22 cellular contexts compared by ENCODE assay signal in genomic region chr11:64275031-64275800, GRCh38. TPM values are rescaled to one million over a fixed set of nuclear protein-coding genes. Genes with fewer than 3 reads are reported as not detected.
"Had no signal": no experiment of that assay in that cellular context is flagged by ENCODE, and none has a peak within 500 bp of the region (broad histone marks: within the 10 kb centered on the region; RNA-seq: fewer than 3 reads in every experiment).

No MANE protein-coding gene starts in this region.

- H3K27me3 Mint-ChIP-seq: activated CD4-positive, alpha-beta T cell treated with anti-CD3 and anti-CD28 coated beads, Interleukin-2, amount 10 ng/mL, durations not matched to agents 24 days and 14 days; activated CD8-positive, alpha-beta T cell treated with anti-CD3 and anti-CD28 coated beads for 36 hours; activated naive CD4-positive, alpha-beta T cell treated with anti-CD3 and anti-CD28 coated beads, Interleukin-2, amount 10 ng/mL, durations not matched to agents 7 days and 5 days; progenitor cell of endocrine pancreas; stimulated activated naive CD8-positive, alpha-beta T cell treated with anti-CD3 and anti-CD28 coated beads, Interleukin-15, amount 100 ng/mL, for 72 hours had no signal

- H3K27me3 ChIP-seq: ascending aorta, gastrocnemius medialis, heart left ventricle, right atrium auricular region, upper lobe of left lung had no signal

- H3K27ac Mint-ChIP-seq: activated CD4-positive, alpha-beta T cell treated with anti-CD3 and anti-CD28 coated beads, Interleukin-2, amount 10 ng/mL, durations not matched to agents 24 days and 14 days; activated CD8-positive, alpha-beta T cell treated with anti-CD3 and anti-CD28 coated beads for 36 hours; activated naive CD4-positive, alpha-beta T cell treated with anti-CD3 and anti-CD28 coated beads, Interleukin-2, amount 10 ng/mL, durations not matched to agents 7 days and 5 days; nephron; progenitor cell of endocrine pancreas; stimulated activated naive CD8-positive, alpha-beta T cell treated with anti-CD3 and anti-CD28 coated beads, Interleukin-15, amount 100 ng/mL, for 72 hours had no signal

- H3K4me3 Mint-ChIP-seq: activated CD4-positive, alpha-beta T cell treated with anti-CD3 and anti-CD28 coated beads, Interleukin-2, amount 10 ng/mL, durations not matched to agents 24 days and 14 days; activated CD8-positive, alpha-beta T cell treated with anti-CD3 and anti-CD28 coated beads for 36 hours; activated naive CD4-positive, alpha-beta T cell treated with anti-CD3 and anti-CD28 coated beads, Interleukin-2, amount 10 ng/mL, durations not matched to agents 7 days and 5 days; nephron; stimulated activated naive CD8-positive, alpha-beta T cell treated with anti-CD3 and anti-CD28 coated beads, Interleukin-15, amount 100 ng/mL, for 72 hours had no signal

- H3K4me3 ChIP-seq: ascending aorta, gastrocnemius medialis, heart left ventricle, lung, right atrium auricular region, upper lobe of left lung had no signal

- DNase-seq: activated CD4-positive, alpha-beta T cell treated with anti-CD3 and anti-CD28 coated beads, Interleukin-2, amount 10 ng/mL, durations not matched to agents 24 days and 14 days; activated CD8-positive, alpha-beta T cell treated with anti-CD3 and anti-CD28 coated beads for 36 hours; activated effector memory CD4-positive, alpha-beta T cell treated with Interleukin-2 at 50 U/mL for 16 hours; activated naive CD4-positive, alpha-beta T cell treated with anti-CD3 and anti-CD28 coated beads, Interleukin-2, amount 10 ng/mL, durations not matched to agents 7 days and 5 days; activated T-cell treated with anti-CD3 and anti-CD28 coated beads, Interleukin-2, amount 50 U/mL, for 1 hour; effector CD4-positive, alpha-beta T cell; gastrocnemius medialis; kidney; midbrain; stimulated activated naive CD8-positive, alpha-beta T cell treated with anti-CD3 and anti-CD28 coated beads, Interleukin-15, amount 100 ng/mL, for 72 hours; upper lobe of left lung had no signal

- H3K9me3 ChIP-seq: ascending aorta, gastrocnemius medialis, heart left ventricle, right atrium auricular region, upper lobe of left lung had no signal

- H3K27ac ChIP-seq: ascending aorta, gastrocnemius medialis, heart left ventricle, right atrium auricular region had no signal

- H3K9me3 Mint-ChIP-seq: activated CD4-positive, alpha-beta T cell treated with anti-CD3 and anti-CD28 coated beads, Interleukin-2, amount 10 ng/mL, durations not matched to agents 24 days and 14 days; activated CD8-positive, alpha-beta T cell treated with anti-CD3 and anti-CD28 coated beads for 36 hours; activated naive CD4-positive, alpha-beta T cell treated with anti-CD3 and anti-CD28 coated beads, Interleukin-2, amount 10 ng/mL, durations not matched to agents 7 days and 5 days; nephron; stimulated activated naive CD8-positive, alpha-beta T cell treated with anti-CD3 and anti-CD28 coated beads, Interleukin-15, amount 100 ng/mL, for 72 hours had no signal

- ATAC-seq: activated CD8-positive, alpha-beta T cell treated with anti-CD3 and anti-CD28 coated beads for 36 hours; esophagus mucosa; gastrocnemius medialis; heart left ventricle; left lobe of liver; stimulated activated naive CD8-positive, alpha-beta T cell treated with anti-CD3 and anti-CD28 coated beads, Interleukin-15, amount 100 ng/mL, for 72 hours had no signal

RNA-seq across cellular contexts. Expression of gene KCNK4, which starts 15.9 kb away (rescaled TPM):
- total RNA-seq: ascending aorta; esophagus mucosa; gastrocnemius medialis; heart left ventricle; kidney; left lobe of liver; lung; omental fat pad; right atrium auricular region; skeletal muscle tissue; T-helper 2 cell treated with Interferon-gamma antibody and Interleukin-4, amounts not matched to agents 100 ng/mL and 5 ng/mL, for 36 hours had no signal
- polyA plus RNA-seq: heart left ventricle had no signal

RNA-seq across cellular contexts. Expression of gene CATSPERZ, which starts 24.9 kb away (rescaled TPM):
- total RNA-seq: activated CD4-positive, alpha-beta T cell treated with anti-CD3 and anti-CD28 coated beads, Interleukin-2, amount 10 ng/mL, durations not matched to agents 24 days and 14 days; ascending aorta; gastrocnemius medialis; heart left ventricle; kidney; left lobe of liver; omental fat pad; progenitor cell of endocrine pancreas; right atrium auricular region; skeletal muscle tissue; T-helper 2 cell treated with Interferon-gamma antibody and Interleukin-4, amounts not matched to agents 100 ng/mL and 5 ng/mL, for 36 hours had no signal
- polyA plus RNA-seq: heart left ventricle had no signal
